ENCODE assay signal across 20 cellular contexts in the genomic region with DNA sequence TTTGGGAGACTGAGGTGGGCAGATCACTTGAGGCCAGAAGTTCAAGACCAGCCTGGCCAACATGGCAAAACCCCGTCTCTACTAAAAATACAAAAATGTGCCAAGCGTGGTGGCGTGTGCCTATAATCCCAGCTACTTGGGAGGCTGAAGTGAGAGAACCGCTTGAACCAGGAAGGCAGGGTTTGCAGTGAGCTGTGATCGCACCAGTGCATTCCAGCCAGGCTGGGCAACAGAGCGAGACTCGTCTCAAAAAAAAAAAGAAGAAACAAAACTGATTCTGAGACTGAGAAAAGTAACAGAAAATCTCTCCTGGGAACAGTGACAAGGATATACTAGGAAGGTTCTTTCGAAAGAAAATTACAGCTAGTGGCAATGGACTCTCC. TPM values are rescaled to one million over a fixed set of nuclear protein-coding genes. Genes with fewer than 3 reads are reported as not detected.
DNase-seq lines count a peak whose midpoint lies in the region; ATAC-seq and TF ChIP-seq lines count a peak whose summit lies in the region.
"Had no signal": no experiment of that assay in that cellular context is flagged by ENCODE, and none has a peak within 500 bp of the region (broad histone marks: within the 10 kb centered on the region; RNA-seq: fewer than 3 reads in every experiment).

No MANE protein-coding gene starts in this region.

- no peak overlapping the region for H3K27ac Mint-ChIP-seq in effector memory CD8-positive, alpha-beta T cell
- H3K27ac Mint-ChIP-seq: activated CD8-positive, alpha-beta T cell treated with anti-CD3 and anti-CD28 coated beads, Interleukin-2, amount 10 ng/mL, durations not matched to agents 7 days and 5 days; naive thymus-derived CD4-positive, alpha-beta T cell had no signal

- TF ChIP-seq EP300 in transverse colon (IDR thresholded peaks at IDR 0.05; ENCODE audit: low read depth): no peak

- intact Hi-C loops in transverse colon (cut with DNase I; ENCODE audit: low total_unique reads): no loop called here

- H3K9ac ChIP-seq in BLaER1: peak overlapping the region; percentile 31; the same call in 1 of the 2 replicates
- H3K9ac ChIP-seq: KMS-11 had no signal

- H4K20me1 ChIP-seq in BLaER1: peaks cover 92% of the 10 kb centered on the region

- 86 to 91% methylated on average over 7 to 8 of the region's 8 CpGs for WGBS in transverse colon (ENCODE audit: low coverage in 1 of 2), 2 donors

- H3K4me3 Mint-ChIP-seq in effector memory CD8-positive, alpha-beta T cell: no peak overlapping the region
- H3K4me3 Mint-ChIP-seq: activated CD8-positive, alpha-beta T cell treated with anti-CD3 and anti-CD28 coated beads, Interleukin-2, amount 10 ng/mL, durations not matched to agents 7 days and 5 days had no signal

- peak overlapping the region; percentile 85 for H3K4me2 ChIP-seq in BLaER1
- H3K4me2 ChIP-seq: KMS-11 had no signal

- no peak for DNase-seq in effector memory CD8-positive, alpha-beta T cell
- no peak for DNase-seq in stimulated activated naive CD4-positive, alpha-beta T cell treated with Interleukin-2 at 50 U/mL for 16 hours (lab: John Stamatoyannopoulos, UW)
- DNase-seq in hypothalamus (lab: John Stamatoyannopoulos, UW): no peak
- no peak for DNase-seq in transverse colon
- DNase-seq: activated CD8-positive, alpha-beta T cell treated with anti-CD3 and anti-CD28 coated beads, Interleukin-2, amount 10 ng/mL, durations not matched to agents 7 days and 5 days; activated effector memory CD4-positive, alpha-beta T cell treated with anti-CD3 and anti-CD28 coated beads, Interleukin-2, amount 50 U/mL, for 16 hours; Caco-2; dorsolateral prefrontal cortex; heart right ventricle; kidney glomerular epithelial cell; naive thymus-derived CD4-positive, alpha-beta T cell; NCI-H1417 treated with DMSO at 0.1 percent for 48 hours; OCI-M1; stimulated activated CD4-positive, alpha-beta T cell treated with anti-CD3 and anti-CD28 coated beads, Interleukin-1b, Interleukin-23, amount 100 ng/mL, for 48 hours had no signal

- in situ Hi-C loops in transverse colon (cut with MboI; ENCODE audit: low pct_ligation_motif_present in 1 of 4, low pct_unique_long_range_greater_than_20kb in 1 of 4, low sequenced_read_pairs in 3 of 4): no loop called here

- H3K27ac ChIP-seq in BLaER1 (peak overlapping the region; percentile 70), transverse colon (peak overlapping the region in 1 of 4 donors; percentile 8)
- H3K27ac ChIP-seq: heart right ventricle, KMS-11 had no signal

- H3K27me3 ChIP-seq in BLaER1: no peaks in the 10 kb centered on the region
- no peaks in the 10 kb centered on the region for H3K27me3 ChIP-seq in transverse colon
- H3K27me3 ChIP-seq: dorsolateral prefrontal cortex, heart right ventricle had no signal

- H3K9me3 ChIP-seq in BLaER1 (no peaks in the 10 kb centered on the region), transverse colon (no peaks in the 10 kb centered on the region)
- H3K9me3 ChIP-seq: Caco-2, heart right ventricle had no signal

- H3K36me3 ChIP-seq in BLaER1: peaks cover 6% of the 10 kb centered on the region; the same call in 1 of the 2 replicates
- H3K36me3 ChIP-seq in transverse colon: no peaks in the 10 kb centered on the region

- TF ChIP-seq POLR2A in transverse colon (IDR thresholded peaks at IDR 0.05): no peak

- ATAC-seq in GM18870 (IDR thresholded peaks at IDR 0.05; ENCODE audit: unreplicated experiment) (peak; percentile 43), HG03175 (IDR thresholded peaks at IDR 0.05; ENCODE audit: unreplicated experiment) (peak; percentile 57), GM21737 (IDR thresholded peaks at IDR 0.05; ENCODE audit: unreplicated experiment) (no peak)
- ATAC-seq in effector memory CD8-positive, alpha-beta T cell (replicated peaks): peak; percentile 21
- ATAC-seq: activated CD8-positive, alpha-beta T cell treated with anti-CD3 and anti-CD28 coated beads, Interleukin-2, amount 10 ng/mL, durations not matched to agents 7 days and 5 days; heart right ventricle; naive thymus-derived CD4-positive, alpha-beta T cell; SK-N-SH treated with all-trans-retinoic acid at 6 μM for 48 hours had no signal

- no peaks in the 10 kb centered on the region for H3K9me3 Mint-ChIP-seq in effector memory CD8-positive, alpha-beta T cell
- H3K9me3 Mint-ChIP-seq: naive thymus-derived CD4-positive, alpha-beta T cell had no signal

- H3K27me3 Mint-ChIP-seq in effector memory CD8-positive, alpha-beta T cell: no peaks in the 10 kb centered on the region
- H3K27me3 Mint-ChIP-seq: naive thymus-derived CD4-positive, alpha-beta T cell had no signal

- H3K36me3 Mint-ChIP-seq in effector memory CD8-positive, alpha-beta T cell (ENCODE audit: insufficient read depth): peaks cover 17% of the 10 kb centered on the region

- TF ChIP-seq CTCF in transverse colon (IDR thresholded peaks at IDR 0.05): no peak

- peaks cover 29 to 61% of the 10 kb centered on the region in 2 donors for H3K4me1 Mint-ChIP-seq in effector memory CD8-positive, alpha-beta T cell (ENCODE audit: low read depth in 2 of 2)

- H3K4me1 ChIP-seq in BLaER1 (peaks cover 76% of the 10 kb centered on the region), transverse colon (peaks cover 4 to 60% (median 23%) of the 10 kb centered on the region in 4 donors)
- H3K4me1 ChIP-seq: Caco-2 had no signal

- H3K4me3 ChIP-seq in BLaER1 (peak overlapping the region; percentile 4; the same call in 1 of the 2 replicates), transverse colon (no peak overlapping the region)
- H3K4me3 ChIP-seq: dorsolateral prefrontal cortex, heart right ventricle had no signal

RNA-seq across cellular contexts. Expression of a gene that starts 20.9 kb away (rescaled TPM):
- 10 to 100 TPM; 48.4 to 87.3 (median 51.4) TPM for total RNA-seq in transverse colon

RNA-seq across cellular contexts. Expression of a gene that starts 50.1 kb away (rescaled TPM):
- under 1 TPM in 1 of 4 donors, not detected in 3; 0.48 TPM for total RNA-seq in transverse colon
- total RNA-seq: activated CD8-positive, alpha-beta T cell treated with anti-CD3 and anti-CD28 coated beads, Interleukin-2, amount 10 ng/mL, durations not matched to agents 7 days and 5 days; Caco-2 had no signal
